ENCODE assay signal across 1 cellular context in the genomic region with DNA sequence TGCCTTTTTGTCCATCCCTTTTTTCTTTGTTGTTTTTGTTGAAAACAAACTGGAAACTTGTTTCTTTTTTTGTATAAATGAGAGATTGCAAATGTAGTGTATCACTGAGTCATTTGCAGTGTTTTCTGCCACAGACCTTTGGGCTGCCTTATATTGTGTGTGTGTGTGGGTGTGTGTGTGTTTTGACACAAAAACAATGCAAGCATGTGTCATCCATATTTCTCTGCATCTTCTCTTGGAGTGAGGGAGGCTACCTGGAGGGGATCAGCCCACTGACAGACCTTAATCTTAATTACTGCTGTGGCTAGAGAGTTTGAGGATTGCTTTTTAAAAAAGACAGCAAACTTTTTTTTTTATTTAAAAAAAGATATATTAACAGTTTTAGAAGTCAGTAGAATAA.
TF ChIP-seq lines count a peak whose summit lies in the region.

No MANE protein-coding gene starts in this region.

TF ChIP-seq in HepG2, 621 proteins besides CTCF, POLR2A, EP300 and RAD21 (continued from another document):
- TF ChIP-seq, protein P1, sequence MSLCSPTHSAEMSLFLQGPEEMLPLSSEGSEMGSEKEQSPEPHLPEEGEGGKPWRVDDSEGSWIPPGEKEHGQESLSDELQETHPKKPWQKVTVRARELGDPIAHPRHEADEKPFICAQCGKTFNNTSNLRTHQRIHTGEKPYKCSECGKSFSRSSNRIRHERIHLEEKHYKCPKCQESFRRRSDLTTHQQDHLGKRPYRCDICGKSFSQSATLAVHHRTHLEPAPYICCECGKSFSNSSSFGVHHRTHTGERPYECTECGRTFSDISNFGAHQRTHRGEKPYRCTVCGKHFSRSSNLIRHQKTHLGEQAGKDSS (CRISPR knock-in tag; IDR thresholded peaks at IDR 0.05; ENCODE audit: borderline replicate concordance, low read depth), result no peak
- peak; percentile 65; the same call in 1 of the 2 replicates for TF ChIP-seq ZNF510 (CRISPR knock-in tag; IDR thresholded peaks at IDR 0.05; ENCODE audit: low read depth)
- TF ChIP-seq, protein P2, sequence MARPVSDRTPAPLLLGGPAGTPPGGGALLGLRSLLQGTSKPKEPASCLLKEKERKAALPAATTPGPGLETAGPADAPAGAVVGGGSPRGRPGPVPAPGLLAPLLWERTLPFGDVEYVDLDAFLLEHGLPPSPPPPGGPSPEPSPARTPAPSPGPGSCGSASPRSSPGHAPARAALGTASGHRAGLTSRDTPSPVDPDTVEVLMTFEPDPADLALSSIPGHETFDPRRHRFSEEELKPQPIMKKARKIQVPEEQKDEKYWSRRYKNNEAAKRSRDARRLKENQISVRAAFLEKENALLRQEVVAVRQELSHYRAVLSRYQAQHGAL (CRISPR knock-in tag; IDR thresholded peaks at IDR 0.05; ENCODE audit: not compliant biosample characterization), result peak; percentile 39
- TF ChIP-seq CCDC6 (CRISPR knock-in tag; IDR thresholded peaks at IDR 0.05), result 0 out of 2 replicates have a peak, but pooled peaks have one; percentile 15
- TF ChIP-seq, protein P3, sequence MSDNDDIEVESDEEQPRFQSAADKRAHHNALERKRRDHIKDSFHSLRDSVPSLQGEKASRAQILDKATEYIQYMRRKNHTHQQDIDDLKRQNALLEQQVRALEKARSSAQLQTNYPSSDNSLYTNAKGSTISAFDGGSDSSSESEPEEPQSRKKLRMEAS (IDR thresholded peaks at IDR 0.05), result 0 out of 2 replicates have a peak, but pooled peaks have one; percentile 6
- peak; percentile 35 for TF ChIP-seq ZC3H13 (CRISPR knock-in tag; IDR thresholded peaks at IDR 0.05)
- TF ChIP-seq, protein P4, sequence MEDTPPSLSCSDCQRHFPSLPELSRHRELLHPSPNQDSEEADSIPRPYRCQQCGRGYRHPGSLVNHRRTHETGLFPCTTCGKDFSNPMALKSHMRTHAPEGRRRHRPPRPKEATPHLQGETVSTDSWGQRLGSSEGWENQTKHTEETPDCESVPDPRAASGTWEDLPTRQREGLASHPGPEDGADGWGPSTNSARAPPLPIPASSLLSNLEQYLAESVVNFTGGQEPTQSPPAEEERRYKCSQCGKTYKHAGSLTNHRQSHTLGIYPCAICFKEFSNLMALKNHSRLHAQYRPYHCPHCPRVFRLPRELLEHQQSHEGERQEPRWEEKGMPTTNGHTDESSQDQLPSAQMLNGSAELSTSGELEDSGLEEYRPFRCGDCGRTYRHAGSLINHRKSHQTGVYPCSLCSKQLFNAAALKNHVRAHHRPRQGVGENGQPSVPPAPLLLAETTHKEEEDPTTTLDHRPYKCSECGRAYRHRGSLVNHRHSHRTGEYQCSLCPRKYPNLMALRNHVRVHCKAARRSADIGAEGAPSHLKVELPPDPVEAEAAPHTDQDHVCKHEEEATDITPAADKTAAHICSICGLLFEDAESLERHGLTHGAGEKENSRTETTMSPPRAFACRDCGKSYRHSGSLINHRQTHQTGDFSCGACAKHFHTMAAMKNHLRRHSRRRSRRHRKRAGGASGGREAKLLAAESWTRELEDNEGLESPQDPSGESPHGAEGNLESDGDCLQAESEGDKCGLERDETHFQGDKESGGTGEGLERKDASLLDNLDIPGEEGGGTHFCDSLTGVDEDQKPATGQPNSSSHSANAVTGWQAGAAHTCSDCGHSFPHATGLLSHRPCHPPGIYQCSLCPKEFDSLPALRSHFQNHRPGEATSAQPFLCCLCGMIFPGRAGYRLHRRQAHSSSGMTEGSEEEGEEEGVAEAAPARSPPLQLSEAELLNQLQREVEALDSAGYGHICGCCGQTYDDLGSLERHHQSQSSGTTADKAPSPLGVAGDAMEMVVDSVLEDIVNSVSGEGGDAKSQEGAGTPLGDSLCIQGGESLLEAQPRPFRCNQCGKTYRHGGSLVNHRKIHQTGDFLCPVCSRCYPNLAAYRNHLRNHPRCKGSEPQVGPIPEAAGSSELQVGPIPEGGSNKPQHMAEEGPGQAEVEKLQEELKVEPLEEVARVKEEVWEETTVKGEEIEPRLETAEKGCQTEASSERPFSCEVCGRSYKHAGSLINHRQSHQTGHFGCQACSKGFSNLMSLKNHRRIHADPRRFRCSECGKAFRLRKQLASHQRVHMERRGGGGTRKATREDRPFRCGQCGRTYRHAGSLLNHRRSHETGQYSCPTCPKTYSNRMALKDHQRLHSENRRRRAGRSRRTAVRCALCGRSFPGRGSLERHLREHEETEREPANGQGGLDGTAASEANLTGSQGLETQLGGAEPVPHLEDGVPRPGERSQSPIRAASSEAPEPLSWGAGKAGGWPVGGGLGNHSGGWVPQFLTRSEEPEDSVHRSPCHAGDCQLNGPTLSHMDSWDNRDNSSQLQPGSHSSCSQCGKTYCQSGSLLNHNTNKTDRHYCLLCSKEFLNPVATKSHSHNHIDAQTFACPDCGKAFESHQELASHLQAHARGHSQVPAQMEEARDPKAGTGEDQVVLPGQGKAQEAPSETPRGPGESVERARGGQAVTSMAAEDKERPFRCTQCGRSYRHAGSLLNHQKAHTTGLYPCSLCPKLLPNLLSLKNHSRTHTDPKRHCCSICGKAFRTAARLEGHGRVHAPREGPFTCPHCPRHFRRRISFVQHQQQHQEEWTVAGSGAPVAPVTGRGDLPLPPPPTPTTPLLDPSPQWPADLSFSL (CRISPR knock-in tag; IDR thresholded peaks at IDR 0.05), result peak; percentile 87
- 0 out of 2 replicates have a peak, but pooled peaks have one; percentile 13 for TF ChIP-seq NFIC (IDR thresholded peaks at IDR 0.05; ENCODE audit: low read length)
- TF ChIP-seq SAP130 (CRISPR knock-in tag; IDR thresholded peaks at IDR 0.05; ENCODE audit: low read depth), result peak; percentile 13; the same call in 1 of the 2 replicates
- no peak for TF ChIP-seq ADNP (CRISPR knock-in tag; IDR thresholded peaks at IDR 0.05)
- TF ChIP-seq, protein P5, sequence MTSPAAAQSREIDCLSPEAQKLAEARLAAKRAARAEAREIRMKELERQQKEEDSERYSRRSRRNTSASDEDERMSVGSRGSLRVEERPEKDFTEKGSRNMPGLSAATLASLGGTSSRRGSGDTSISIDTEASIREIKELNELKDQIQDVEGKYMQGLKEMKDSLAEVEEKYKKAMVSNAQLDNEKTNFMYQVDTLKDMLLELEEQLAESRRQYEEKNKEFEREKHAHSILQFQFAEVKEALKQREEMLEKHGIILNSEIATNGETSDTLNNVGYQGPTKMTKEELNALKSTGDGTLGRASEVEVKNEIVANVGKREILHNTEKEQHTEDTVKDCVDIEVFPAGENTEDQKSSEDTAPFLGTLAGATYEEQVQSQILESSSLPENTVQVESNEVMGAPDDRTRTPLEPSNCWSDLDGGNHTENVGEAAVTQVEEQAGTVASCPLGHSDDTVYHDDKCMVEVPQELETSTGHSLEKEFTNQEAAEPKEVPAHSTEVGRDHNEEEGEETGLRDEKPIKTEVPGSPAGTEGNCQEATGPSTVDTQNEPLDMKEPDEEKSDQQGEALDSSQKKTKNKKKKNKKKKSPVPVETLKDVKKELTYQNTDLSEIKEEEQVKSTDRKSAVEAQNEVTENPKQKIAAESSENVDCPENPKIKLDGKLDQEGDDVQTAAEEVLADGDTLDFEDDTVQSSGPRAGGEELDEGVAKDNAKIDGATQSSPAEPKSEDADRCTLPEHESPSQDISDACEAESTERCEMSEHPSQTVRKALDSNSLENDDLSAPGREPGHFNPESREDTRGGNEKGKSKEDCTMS (CRISPR knock-in tag; conservative IDR thresholded peaks at IDR 0.05), result no peak
- peak; percentile 80; the same call in 1 of the 2 replicates for TF ChIP-seq PAF1 (CRISPR knock-in tag; IDR thresholded peaks at IDR 0.05)
- TF ChIP-seq RBM22 (optimal IDR thresholded peaks at IDR 0.05; ENCODE audit: low read length), result peak; percentile 38
- TF ChIP-seq FOSL2 (CRISPR knock-in tag; IDR thresholded peaks at IDR 0.05), result peak; percentile 58
